ENCODE assay signal across 3 cellular contexts in the genomic region with DNA sequence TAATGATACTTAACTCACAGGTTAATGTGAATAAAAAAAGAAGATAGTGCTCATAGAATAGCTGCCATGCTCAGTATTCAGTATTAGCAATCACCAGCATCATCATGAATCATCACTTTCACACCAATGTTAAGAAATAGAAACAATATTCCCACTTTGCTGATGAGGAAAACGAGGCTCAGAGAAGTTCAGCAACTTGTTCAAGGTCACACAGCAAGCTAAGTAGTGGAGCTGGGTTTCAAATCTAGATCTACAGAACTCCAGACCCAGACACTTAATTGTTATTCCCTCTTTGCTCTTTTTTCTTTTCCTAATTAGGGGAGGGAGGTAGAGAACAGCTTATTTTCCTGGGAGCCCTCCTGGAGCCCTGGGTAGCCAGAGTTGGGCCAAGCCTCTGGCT.
TF ChIP-seq lines count a peak whose summit lies in the region.

No MANE protein-coding gene starts in this region.

TF ChIP-seq in A549, 52 proteins besides CTCF, POLR2A, EP300 and RAD21:
- no peak for TF ChIP-seq HOXB5 (CRISPR knock-in tag; IDR thresholded peaks at IDR 0.05)
- 0 out of 2 replicates have a peak, but pooled peaks have one; percentile 3 for TF ChIP-seq NFE2L2 (conservative IDR thresholded peaks at IDR 0.05; ENCODE audit: low read length)

TF ChIP-seq in HEK293, 187 proteins besides CTCF, POLR2A, EP300 and RAD21:
- TF ChIP-seq ZNF768 (tag by site-specific recombination; IDR thresholded peaks at IDR 0.05): peak; percentile 29; the same call in 1 of the 2 replicates
- TF ChIP-seq ZNF785 (tag by site-specific recombination; IDR thresholded peaks at IDR 0.05): no peak
- no peak for TF ChIP-seq TCF7L2 (IDR thresholded peaks at IDR 0.05; ENCODE audit: borderline replicate concordance, low read depth, low read length)

TF ChIP-seq in H1, 55 proteins besides CTCF, POLR2A, EP300 and RAD21:
- TF ChIP-seq JUN (IDR thresholded peaks at IDR 0.05; ENCODE audit: low read depth, low read length) (no peak), KDM1A (IDR thresholded peaks at IDR 0.05; ENCODE audit: borderline replicate concordance, low read length) (peak; percentile 61; the same call in 1 of the 2 replicates)
